Comparison of ENCODE assay signal across 9 cellular contexts in the genomic region with DNA sequence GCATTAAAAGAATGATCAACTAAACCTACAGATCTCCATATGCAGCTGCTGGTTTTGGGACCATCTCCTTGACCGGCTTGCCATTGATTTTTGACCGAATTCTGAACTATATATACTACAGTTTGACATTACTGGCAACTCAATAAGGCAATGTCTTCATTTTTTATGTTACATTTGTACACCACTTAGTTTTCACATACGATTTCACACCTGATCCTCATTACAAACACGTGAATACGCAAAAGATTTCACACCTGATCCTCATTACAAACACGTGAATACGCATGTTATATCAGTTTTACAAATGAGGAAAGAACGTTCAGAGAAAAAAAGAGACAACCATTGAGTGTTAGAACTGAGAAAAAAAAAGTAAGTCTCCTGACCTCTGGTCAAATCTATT. TPM values are rescaled to one million over a fixed set of nuclear protein-coding genes. Genes with fewer than 3 reads are reported as not detected.
DNase-seq lines count a peak whose midpoint lies in the region; ATAC-seq and FAIRE-seq lines count a peak whose summit lies in the region.
"Had no signal": no experiment of that assay in that cellular context is flagged by ENCODE, and none has a peak within 500 bp of the region (broad histone marks: within the 10 kb centered on the region; RNA-seq: fewer than 3 reads in every experiment).

No MANE protein-coding gene starts in this region.

- H3K4me1 ChIP-seq in ectodermal cell (ENCODE audit: control insufficient read depth, insufficient read depth, low read length) (peaks cover 8% of the 10 kb centered on the region), neuronal stem cell (ENCODE audit: control insufficient read depth in 2 of 2, insufficient read depth in 1 of 2, low read depth in 1 of 2, low read length in 2 of 2) (peaks cover 2 to 4% of the 10 kb centered on the region in 2 donors)

- DNase-seq in MG63 (no peak), neuronal stem cell (ENCODE audit: low spot score) (no peak), HuH-7.5 (ENCODE audit: low spot score) (no peak), anterior cingulate cortex (lab: John Stamatoyannopoulos, UW) (no peak), HTR-8/SVneo (ENCODE audit: insufficient read length, low spot score) (no peak)
- DNase-seq: Right ventricle myocardium superior had no signal

- H3K79me1 ChIP-seq in neuronal stem cell (ENCODE audit: low read depth, low read length), result peaks cover 6% of the 10 kb centered on the region

- H2BK120ac ChIP-seq in neuronal stem cell (ENCODE audit: low read depth, low read length), result no peak overlapping the region

- no peak overlapping the region for H3K23ac ChIP-seq in neuronal stem cell (ENCODE audit: low read depth, low read length, poor library complexity)

- no peak for FAIRE-seq in HTR-8/SVneo (lab: Jason Lieb, UNC)

- no peak for ATAC-seq in GM21367 (IDR thresholded peaks at IDR 0.05; ENCODE audit: unreplicated experiment)

- H3K14ac ChIP-seq in neuronal stem cell (ENCODE audit: low read length), result no peak overlapping the region

- H2BK12ac ChIP-seq in neuronal stem cell (ENCODE audit: low read length), result no peak overlapping the region

- H3K9me3 ChIP-seq in MG63, result no peaks in the 10 kb centered on the region
- no peaks in the 10 kb centered on the region for H3K9me3 ChIP-seq in ectodermal cell (ENCODE audit: control insufficient read depth, low read length)
- H3K9me3 ChIP-seq in neuronal stem cell (replicated peaks in 1 of 2; ENCODE audit: control insufficient read depth in 2 of 2, insufficient read depth in 1 of 2, low read depth in 1 of 2, low read length in 2 of 2), result no peaks in the 10 kb centered on the region

- H2AK5ac ChIP-seq in neuronal stem cell (ENCODE audit: low read depth, low read length), result no peak overlapping the region

- WGBS in ectodermal cell, 2 experiments, result 77 to 84% methylated on average over 8 of the region's 8 CpGs
- WGBS in neuronal stem cell (ENCODE audit: extremely low coverage in 2 of 2, insufficient read length in 2 of 2, insufficient replicate concordance in 1 of 2), 2 donors, result no CpG with 5 or more reads among the region's 8 CpGs

- H3K36me3 ChIP-seq in MG63 (peaks cover 6% of the 10 kb centered on the region), ectodermal cell (ENCODE audit: control insufficient read depth, insufficient read depth, low read length) (no peaks in the 10 kb centered on the region), neuronal stem cell (replicated peaks in 1 of 2; ENCODE audit: control insufficient read depth in 2 of 2, insufficient read depth in 2 of 2, low read length in 2 of 2) (peaks cover 0 to 16% of the 10 kb centered on the region in 2 donors)

- H3K4me3 ChIP-seq in GM08714 (ENCODE audit: low read length), result peak overlapping the region; percentile 73; the same call in 1 of the 2 replicates
- peak overlapping the region; percentile 85 for H3K4me3 ChIP-seq in MG63
- peak overlapping the region; percentile 93 for H3K4me3 ChIP-seq in ectodermal cell (ENCODE audit: insufficient read depth, low read depth, low read length)
- H3K4me3 ChIP-seq in neuronal stem cell (ENCODE audit: low read length in 2 of 2), result peak overlapping the region in 1 of 2 donors; percentile 96

- H3K9ac ChIP-seq in neuronal stem cell (ENCODE audit: low read depth, low read length, poor library complexity), result no peak overlapping the region

- peak overlapping the region; percentile 29 for H3K4me2 ChIP-seq in neuronal stem cell (ENCODE audit: insufficient read depth, low read length, poor library complexity, severe bottlenecking)

- H3K4ac ChIP-seq in neuronal stem cell (ENCODE audit: low read length), result no peak overlapping the region

- no peak overlapping the region for H4K8ac ChIP-seq in neuronal stem cell (ENCODE audit: low read depth, low read length)

- H2BK15ac ChIP-seq in neuronal stem cell (ENCODE audit: low read length), result no peak overlapping the region

- no peak overlapping the region for H4K91ac ChIP-seq in neuronal stem cell (ENCODE audit: low read depth, low read length, poor library complexity)

- no peak overlapping the region for H3K18ac ChIP-seq in neuronal stem cell (ENCODE audit: low read length)

- H2AFZ ChIP-seq in neuronal stem cell (ENCODE audit: low read length), result no peak overlapping the region

- H3K27ac ChIP-seq in ectodermal cell (ENCODE audit: insufficient read depth, low read depth, low read length, poor library complexity, severe bottlenecking) (no peak overlapping the region), neuronal stem cell (replicated peaks; ENCODE audit: low read length) (no peak overlapping the region)

- H3K27me3 ChIP-seq in MG63 (no peaks in the 10 kb centered on the region), ectodermal cell (ENCODE audit: control insufficient read depth, insufficient read depth, low read length, poor library complexity, severe bottlenecking) (no peaks in the 10 kb centered on the region), neuronal stem cell (ENCODE audit: control insufficient read depth in 3 of 3, insufficient read depth in 3 of 3, low read depth in 1 of 3, low read length in 3 of 3) (no peaks in the 10 kb centered on the region)

- H2BK5ac ChIP-seq in neuronal stem cell (ENCODE audit: low read length), result no peak overlapping the region

RNA-seq across cellular contexts. Expression of a gene that starts 1.1 kb away (rescaled TPM):
- total RNA-seq in MG63 (2014; rRNA removed; shearing (Covaris generic); ENCODE audit: low replicate concordance), result 3.2 and 4.9 TPM in 2 replicates
- polyA plus RNA-seq in ectodermal cell (2013, experiment 1 of 4), result 12.5 TPM
- 14.6 TPM for polyA plus RNA-seq in ectodermal cell (2013, experiment 2 of 4)
- 12.3 TPM for polyA plus RNA-seq in ectodermal cell (2013, experiment 3 of 4)
- 11.4 TPM for polyA plus RNA-seq in ectodermal cell (2013, experiment 4 of 4)
- 9.5 TPM for polyA plus RNA-seq in neuronal stem cell (2013, experiment 1 of 2)
- polyA plus RNA-seq in neuronal stem cell (2013, experiment 2 of 2), result 10.0 TPM

RNA-seq across cellular contexts. Expression of a gene that starts 1.3 kb away (rescaled TPM):
- total RNA-seq in MG63 (2014; rRNA removed; shearing (Covaris generic); ENCODE audit: low replicate concordance), result 3.9 and 8.6 TPM in 2 replicates
- 20.4 TPM for polyA plus RNA-seq in ectodermal cell (2013, experiment 1 of 4)
- 24.8 TPM for polyA plus RNA-seq in ectodermal cell (2013, experiment 2 of 4)
- 18.0 TPM for polyA plus RNA-seq in ectodermal cell (2013, experiment 3 of 4)
- polyA plus RNA-seq in ectodermal cell (2013, experiment 4 of 4), result 18.8 TPM
- 10.6 TPM for polyA plus RNA-seq in neuronal stem cell (2013, experiment 1 of 2)
- polyA plus RNA-seq in neuronal stem cell (2013, experiment 2 of 2), result 11.3 TPM

RNA-seq across cellular contexts. Expression of a gene that starts 46.4 kb away (rescaled TPM):
- total RNA-seq in MG63 (2014; rRNA removed; shearing (Covaris generic); ENCODE audit: low replicate concordance), result 0.20 TPM in 1 of 2 replicates, not detected in the other
- polyA plus RNA-seq in ectodermal cell (2013, experiment 1 of 4), result 0.98 TPM
- polyA plus RNA-seq in ectodermal cell (2013, experiment 2 of 4), result 1.1 TPM
- 0.37 TPM for polyA plus RNA-seq in ectodermal cell (2013, experiment 3 of 4)
- polyA plus RNA-seq in ectodermal cell (2013, experiment 4 of 4), result 0.57 TPM
- 0.77 TPM for polyA plus RNA-seq in neuronal stem cell (2013, experiment 1 of 2)
- 0.66 TPM for polyA plus RNA-seq in neuronal stem cell (2013, experiment 2 of 2)
